1 cellular context compared by ENCODE assay signal in the genomic region with DNA sequence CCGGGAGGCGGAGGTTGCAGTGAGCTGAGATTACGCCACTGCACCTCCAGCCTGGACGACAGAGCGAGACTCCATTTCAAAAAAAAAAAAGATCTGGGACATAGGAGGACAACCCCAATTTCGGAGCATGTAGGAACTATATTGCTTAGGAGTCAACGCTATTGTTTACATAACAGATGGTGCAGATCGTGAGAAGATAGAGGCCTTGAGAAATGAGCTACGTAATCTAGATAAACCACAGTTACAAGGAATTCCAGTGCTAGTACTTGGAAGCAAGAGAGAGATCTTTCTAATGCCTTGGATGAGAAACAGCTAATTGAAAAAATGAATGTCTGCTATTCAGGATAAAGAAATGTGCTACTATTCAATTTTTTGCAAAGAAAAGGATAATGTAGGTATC.
TF ChIP-seq lines count a peak whose summit lies in the region.

No MANE protein-coding gene starts in this region.

TF ChIP-seq in K562, 482 proteins besides CTCF, POLR2A, EP300 and RAD21:
- TF ChIP-seq SMARCA4 (IDR thresholded peaks at IDR 0.05) (0 out of 2 replicates have a peak, but pooled peaks have one; percentile 13), MEIS2 (IDR thresholded peaks at IDR 0.05; ENCODE audit: partially characterized antibody) (peak; percentile 8), LARP7 (IDR thresholded peaks at IDR 0.05) (no peak), TEAD4 (IDR thresholded peaks at IDR 0.05; ENCODE audit: low read length) (peak; percentile 41; the same call in 1 of the 2 replicates), TEAD4 (CRISPR knock-in tag; IDR thresholded peaks at IDR 0.05; ENCODE audit: borderline replicate concordance) (no peak), KDM2B (CRISPR knock-in tag; IDR thresholded peaks at IDR 0.05) (no peak), ADNP (tag; IDR thresholded peaks at IDR 0.05) (peak; percentile 46; the same call in 1 of the 2 replicates), FOXJ2 (tag; IDR thresholded peaks at IDR 0.05) (0 out of 2 replicates have a peak, but pooled peaks have one; percentile 42), ZNF668 (CRISPR knock-in tag; IDR thresholded peaks at IDR 0.05) (no peak)
